ENCODE assay signal across 1 cellular context in genomic region chr5:181163487-181164075, GRCh38.
TF ChIP-seq lines count a peak whose summit lies in the region.

No MANE protein-coding gene starts in this region.

TF ChIP-seq in GM12878, 131 proteins besides CTCF, POLR2A, EP300 and RAD21:
- no peak for TF ChIP-seq TCF3 (IDR thresholded peaks at IDR 0.05; ENCODE audit: borderline replicate concordance, insufficient read depth, low read depth, low read length)
- TF ChIP-seq NBN (IDR thresholded peaks at IDR 0.05), result 0 out of 2 replicates have a peak, but pooled peaks have one; percentile 33
- TF ChIP-seq BCLAF1 (IDR thresholded peaks at IDR 0.05), result no peak
- no peak for TF ChIP-seq KLF5 (IDR thresholded peaks at IDR 0.05; ENCODE audit: partially characterized antibody)
- TF ChIP-seq SREBF2 (IDR thresholded peaks at IDR 0.05; ENCODE audit: low read length), result peak; percentile 70; the same call in 1 of the 2 replicates
- TF ChIP-seq BHLHE40 (IDR thresholded peaks at IDR 0.05; ENCODE audit: borderline replicate concordance in 1 of 2, low read depth in 2 of 2, low read length in 1 of 2), result peak in 1 of 2 experiments; percentile 48; a peak in 1 of 4 replicates
- TF ChIP-seq HDGF (IDR thresholded peaks at IDR 0.05), result peak; percentile 78; the same call in 1 of the 2 replicates
- TF ChIP-seq SPI1 (IDR thresholded peaks at IDR 0.05; ENCODE audit: borderline replicate concordance, insufficient read depth, low read depth, low read length), result peak; percentile 36; the same call in 1 of the 2 replicates
- peak; percentile 11 to 22; a peak in 2 of 4 replicates for TF ChIP-seq IKZF2 (IDR thresholded peaks at IDR 0.05)
- TF ChIP-seq ZBTB40 (IDR thresholded peaks at IDR 0.05; ENCODE audit: borderline replicate concordance), result no peak
- 0 out of 2 replicates have a peak, but pooled peaks have one; percentile 14 for TF ChIP-seq RELB (IDR thresholded peaks at IDR 0.05; ENCODE audit: low read depth)
- no peak for TF ChIP-seq CHD1 (IDR thresholded peaks at IDR 0.05; ENCODE audit: low read depth, low read length)
